In the genomic region with DNA sequence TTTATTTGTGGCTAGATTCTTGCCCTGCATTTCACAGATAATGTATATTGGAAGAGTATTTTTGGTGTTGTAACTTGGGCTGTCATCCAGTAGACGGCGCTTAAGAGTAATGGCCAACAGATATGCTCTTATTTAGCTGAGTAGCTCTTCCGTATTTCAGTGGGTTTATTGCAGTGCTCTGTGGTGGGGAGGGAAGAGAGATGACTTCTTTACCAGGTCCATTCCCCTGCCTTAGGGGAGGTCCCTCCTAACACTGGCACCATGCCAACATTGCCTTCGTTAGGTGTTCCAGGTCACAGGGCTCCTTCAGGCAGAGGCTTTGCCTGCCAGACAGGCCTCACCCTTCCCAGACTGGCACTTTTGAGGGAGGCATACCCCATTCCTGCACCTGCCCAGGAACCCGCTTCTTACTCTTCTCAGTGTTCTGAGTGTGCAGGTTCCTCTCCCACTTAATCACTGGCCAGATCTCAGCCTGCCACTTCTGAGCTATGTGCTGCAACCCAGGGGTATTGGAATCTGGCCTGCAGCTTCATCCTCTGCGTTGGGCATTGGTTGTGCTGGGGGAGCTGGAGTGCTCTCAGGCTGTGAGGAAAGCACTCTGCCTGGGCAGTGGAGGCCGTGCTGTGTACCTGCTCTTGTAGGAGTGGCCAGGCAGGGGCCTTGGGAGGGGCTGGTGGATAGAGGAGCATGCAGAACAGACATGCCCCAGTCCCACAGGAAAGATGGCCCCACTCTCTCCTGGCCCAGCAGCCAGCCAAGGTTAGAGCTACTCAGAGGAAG, we compare ENCODE assay signal across 2 cellular contexts.
TF ChIP-seq lines count a peak whose summit lies in the region.

No MANE protein-coding gene starts in this region.

TF ChIP-seq in A549, 52 proteins besides CTCF, POLR2A, EP300 and RAD21 (continued from another document):
- TF ChIP-seq ESRRA (IDR thresholded peaks at IDR 0.05; ENCODE audit: borderline replicate concordance, low read length) (no peak), E2F6 (IDR thresholded peaks at IDR 0.05; ENCODE audit: borderline replicate concordance, low read depth) (no peak), NR3C1 (IDR thresholded peaks at IDR 0.05) (no peak), GATA3 (IDR thresholded peaks at IDR 0.05; ENCODE audit: borderline replicate concordance) (no peak), BCL3 (IDR thresholded peaks at IDR 0.05) (no peak), ZNF302 (CRISPR knock-in tag; IDR thresholded peaks at IDR 0.05) (no peak), MYC (IDR thresholded peaks at IDR 0.05; ENCODE audit: borderline replicate concordance, low read length) (no peak)

TF ChIP-seq in HCT116, 20 proteins besides CTCF, POLR2A, EP300 and RAD21 (continued from another document):
- TF ChIP-seq SRF (IDR thresholded peaks at IDR 0.05; ENCODE audit: low read depth) (no peak), EGR1 (IDR thresholded peaks at IDR 0.05; ENCODE audit: low read depth) (no peak), MAX (IDR thresholded peaks at IDR 0.05) (no peak), TCF7L2 (IDR thresholded peaks at IDR 0.05; ENCODE audit: borderline replicate concordance, extremely low read depth, insufficient read depth, insufficient read length) (no peak), SIN3A (IDR thresholded peaks at IDR 0.05; ENCODE audit: low read depth) (no peak), REST (IDR thresholded peaks at IDR 0.05; ENCODE audit: low read depth) (no peak), ATF3 (IDR thresholded peaks at IDR 0.05) (no peak), EZH2phosphoT487 (IDR thresholded peaks at IDR 0.05; ENCODE audit: borderline replicate concordance) (no peak), SP1 (IDR thresholded peaks at IDR 0.05; ENCODE audit: low read depth) (no peak), ZFX (IDR thresholded peaks at IDR 0.05) (no peak), CBX3 (IDR thresholded peaks at IDR 0.05; ENCODE audit: low read depth) (no peak), CEBPB (IDR thresholded peaks at IDR 0.05; ENCODE audit: low read depth) (no peak), FOSL1 (IDR thresholded peaks at IDR 0.05; ENCODE audit: low read depth) (no peak), YY1 (IDR thresholded peaks at IDR 0.05; ENCODE audit: extremely low read depth, insufficient replicate concordance, low read depth, low read length) (no peak)
- TF ChIP-seq, protein P1, sequence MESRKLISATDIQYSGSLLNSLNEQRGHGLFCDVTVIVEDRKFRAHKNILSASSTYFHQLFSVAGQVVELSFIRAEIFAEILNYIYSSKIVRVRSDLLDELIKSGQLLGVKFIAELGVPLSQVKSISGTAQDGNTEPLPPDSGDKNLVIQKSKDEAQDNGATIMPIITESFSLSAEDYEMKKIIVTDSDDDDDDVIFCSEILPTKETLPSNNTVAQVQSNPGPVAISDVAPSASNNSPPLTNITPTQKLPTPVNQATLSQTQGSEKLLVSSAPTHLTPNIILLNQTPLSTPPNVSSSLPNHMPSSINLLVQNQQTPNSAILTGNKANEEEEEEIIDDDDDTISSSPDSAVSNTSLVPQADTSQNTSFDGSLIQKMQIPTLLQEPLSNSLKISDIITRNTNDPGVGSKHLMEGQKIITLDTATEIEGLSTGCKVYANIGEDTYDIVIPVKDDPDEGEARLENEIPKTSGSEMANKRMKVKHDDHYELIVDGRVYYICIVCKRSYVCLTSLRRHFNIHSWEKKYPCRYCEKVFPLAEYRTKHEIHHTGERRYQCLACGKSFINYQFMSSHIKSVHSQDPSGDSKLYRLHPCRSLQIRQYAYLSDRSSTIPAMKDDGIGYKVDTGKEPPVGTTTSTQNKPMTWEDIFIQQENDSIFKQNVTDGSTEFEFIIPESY (IDR thresholded peaks at IDR 0.05; ENCODE audit: extremely low read depth, insufficient replicate concordance, low read length), result no peak
